In the genomic region with DNA sequence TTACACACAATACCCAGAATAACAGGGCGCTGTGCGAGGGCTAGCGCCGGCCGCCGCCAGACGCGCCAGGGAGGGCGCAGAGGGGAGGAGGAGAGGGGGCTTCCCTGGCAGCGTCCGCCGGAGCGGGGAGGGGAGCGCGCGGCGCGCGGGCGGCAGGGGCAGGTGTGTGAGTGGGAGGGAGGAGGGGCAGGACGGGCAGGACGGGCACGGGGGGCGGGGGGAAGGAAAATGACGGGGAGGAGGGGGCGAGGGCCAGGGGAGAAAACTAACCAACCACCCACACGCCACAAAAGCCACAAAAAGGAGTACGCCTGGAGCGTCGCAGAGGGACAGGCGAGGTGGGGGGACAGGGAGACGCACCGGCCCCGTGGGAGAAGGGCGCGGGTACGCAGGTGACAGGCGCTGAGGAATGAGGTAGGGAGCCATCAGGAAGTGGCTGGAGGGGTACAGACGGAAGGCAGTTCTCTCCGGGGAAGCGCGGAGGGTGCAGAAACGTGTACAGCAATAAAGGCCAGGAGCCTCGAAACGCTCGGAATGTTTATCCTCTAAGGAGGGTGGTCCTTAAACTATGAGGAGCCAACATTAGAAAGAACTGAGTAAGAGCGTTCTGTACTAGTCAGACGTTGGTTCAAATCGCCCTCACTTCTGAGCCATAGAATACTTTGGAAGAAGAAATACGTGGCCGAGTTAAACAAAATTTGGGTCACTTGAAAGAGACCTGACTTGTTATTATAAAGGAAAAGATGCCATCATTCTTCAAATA, we compare ENCODE assay signal across 8 cellular contexts. TPM values are rescaled to one million over a fixed set of nuclear protein-coding genes. Genes with fewer than 3 reads are reported as not detected.
DNase-seq lines count a peak whose midpoint lies in the region; ATAC-seq, FAIRE-seq and TF ChIP-seq lines count a peak whose summit lies in the region.

No MANE protein-coding gene starts in this region.

- H3K27ac Mint-ChIP-seq in activated CD4-positive, alpha-beta T cell treated with anti-CD3 and anti-CD28 coated beads for 36 hours, result peak overlapping the region; percentile 97

- CTCF ChIA-PET in activated CD4-positive, alpha-beta T cell treated with anti-CD3 and anti-CD28 coated beads for 36 hours (lab: Charles Lee), result interaction anchor here (2.1 kb wide), 1 partner anchor 20 kb away, joined by 4 read pairs; no protein-coding TSS in a partner anchor

- no peaks in the 10 kb centered on the region for H3K27me3 Mint-ChIP-seq in activated CD4-positive, alpha-beta T cell treated with anti-CD3 and anti-CD28 coated beads for 36 hours

- H3K27me3 ChIP-seq in dorsolateral prefrontal cortex, result no peaks in the 10 kb centered on the region

- no peaks in the 10 kb centered on the region for H3K9me3 Mint-ChIP-seq in activated CD4-positive, alpha-beta T cell treated with anti-CD3 and anti-CD28 coated beads for 36 hours (ENCODE audit: low read depth)

- FAIRE-seq in GM12891 (lab: Jason Lieb, UNC), result peak; percentile 23

- no peak for TF ChIP-seq POLR2A in GM12891 (IDR thresholded peaks at IDR 0.05; ENCODE audit: low read depth, low read length)

- no peaks in the 10 kb centered on the region for H3K9me3 ChIP-seq in mesodermal cell (ENCODE audit: control insufficient read depth, low read length)

- DNase-seq in GM12891 (ENCODE audit: insufficient read length, low spot score) (peak; percentile 3), NCI-H187 (lab: John Stamatoyannopoulos, UW) (peak; percentile 9 to 33), dorsolateral prefrontal cortex (peak in 7 of 10 donors; percentile 21 to 68 (median 54)), SIG-M5 (lab: John Stamatoyannopoulos, UW) (no peak), DMS79 (lab: John Stamatoyannopoulos, UW) (no peak)
- peak; percentile 90 for DNase-seq in activated CD4-positive, alpha-beta T cell treated with anti-CD3 and anti-CD28 coated beads for 36 hours
- DNase-seq in stimulated activated CD8-positive, alpha-beta memory T cell treated with anti-CD3 and anti-CD28 coated beads, Interleukin-2, amount 100 ng/mL, for 1 hour (ENCODE audit: low read depth in 2 of 2), result peak; percentile 32 to 61

- POLR2A ChIA-PET in activated CD4-positive, alpha-beta T cell treated with anti-CD3 and anti-CD28 coated beads for 36 hours (lab: Charles Lee), result interaction anchor here (0.7 kb wide), 1 partner anchor 332 kb away, joined by 3 read pairs; no protein-coding TSS in a partner anchor

- H3K36me3 ChIP-seq in mesodermal cell (ENCODE audit: control insufficient read depth, insufficient read depth, low read length), result no peaks in the 10 kb centered on the region

- no peak for TF ChIP-seq CTCF in dorsolateral prefrontal cortex (IDR thresholded peaks at IDR 0.05 in 54 of 56, conservative IDR thresholded peaks at IDR 0.05 in 2 of 56; ENCODE audit: low read depth in 1 of 56, partially characterized antibody in 56 of 56)

- peaks cover 85% of the 10 kb centered on the region for H3K36me3 Mint-ChIP-seq in activated CD4-positive, alpha-beta T cell treated with anti-CD3 and anti-CD28 coated beads for 36 hours (ENCODE audit: low read depth)

- ATAC-seq in activated CD4-positive, alpha-beta T cell treated with anti-CD3 and anti-CD28 coated beads for 36 hours, result peak; percentile 37

- H3K4me1 Mint-ChIP-seq in activated CD4-positive, alpha-beta T cell treated with anti-CD3 and anti-CD28 coated beads for 36 hours, result peaks cover 71% of the 10 kb centered on the region

- intact Hi-C loops in activated CD4-positive, alpha-beta T cell treated with anti-CD3 and anti-CD28 coated beads for 36 hours (cut with DNase I, micrococcal nuclease), result loop anchor here (1.0 to 5.0 kb wide), 8 partner anchors 12 to 446 kb away; no protein-coding TSS in a partner anchor
- intact Hi-C loops in dorsolateral prefrontal cortex (cut with DNase I), result loop anchor here in 1 of 2 donors (2.0 kb wide), 1 partner anchor 19 kb away; no protein-coding TSS in a partner anchor

- peaks cover 4% of the 10 kb centered on the region for H3K4me1 ChIP-seq in mesodermal cell (ENCODE audit: control insufficient read depth, insufficient read depth, low read length, poor library complexity, severe bottlenecking)

- WGBS in mesodermal cell (ENCODE audit: insufficient coverage in 2 of 2), 2 experiments, result 0 to 1% methylated on average over 25 to 31 of the region's 51 CpGs

- peak overlapping the region; percentile 85 for H3K4me3 Mint-ChIP-seq in activated CD4-positive, alpha-beta T cell treated with anti-CD3 and anti-CD28 coated beads for 36 hours

- H3K27ac ChIP-seq in dorsolateral prefrontal cortex (peak overlapping the region in 58 of 59 donors; percentile 27 to 98 (median 92)), mesodermal cell (ENCODE audit: low read depth, low read length, severe bottlenecking) (no peak overlapping the region)

- H3K4me3 ChIP-seq in dorsolateral prefrontal cortex (peak overlapping the region; percentile 60 to 95 (median 85)), mesodermal cell (ENCODE audit: extremely low read depth, insufficient read depth, low read length, poor library complexity, severe bottlenecking) (peak overlapping the region; percentile 77)

TF ChIP-seq in GM12891, 5 proteins besides CTCF, POLR2A, EP300 and RAD21:
- TF ChIP-seq PAX5 (IDR thresholded peaks at IDR 0.05; ENCODE audit: insufficient read depth, low read length, severe bottlenecking) (no peak), TAF1 (IDR thresholded peaks at IDR 0.05; ENCODE audit: low read depth, low read length) (no peak), POU2F2 (IDR thresholded peaks at IDR 0.05; ENCODE audit: low read depth, low read length) (no peak), POLR2AphosphoS5 (IDR thresholded peaks at IDR 0.05; ENCODE audit: low read depth, low read length) (no peak), SPI1 (IDR thresholded peaks at IDR 0.05; ENCODE audit: low read depth, low read length) (no peak)

RNA-seq across cellular contexts. Expression of a gene that starts 0.7 kb away (rescaled TPM):
- polyA plus RNA-seq in GM12891 (2012; ENCODE audit: low read depth, missing spikeins), result 0.32 TPM
- total RNA-seq in activated CD4-positive, alpha-beta T cell treated with anti-CD3 and anti-CD28 coated beads for 36 hours, result 100 to 1,000 TPM; 471 to 590 TPM
- total RNA-seq in dorsolateral prefrontal cortex, result 100 to 1,000 TPM in 105 of 120 experiments, 10 to 100 TPM in 15; 71.8 to 197 (median 132) TPM
- 32.7 TPM for polyA plus RNA-seq in mesodermal cell (2013, experiment 1 of 2)
- 29.9 TPM for polyA plus RNA-seq in mesodermal cell (2013, experiment 2 of 2)

Comparison
In these comparisons a context has a peak if more than half of its experiments do, and no peak if none do; other contexts are left out.
1. DNase-seq: peak in GM12891 (single experiment), NCI-H187 (2 of 2), activated CD4-positive, alpha-beta T cell treated with anti-CD3 and anti-CD28 coated beads for 36 hours (single experiment), dorsolateral prefrontal cortex (7 of 10) and stimulated activated CD8-positive, alpha-beta memory T cell treated with anti-CD3 and anti-CD28 coated beads, Interleukin-2, amount 100 ng/mL, for 1 hour (2 of 2); none in SIG-M5 (single experiment) and DMS79 (single experiment).